ENCODE assay signal across 10 cellular contexts in genomic region chr3:116767726-116768125, GRCh38. TPM values are rescaled to one million over a fixed set of nuclear protein-coding genes. Genes with fewer than 3 reads are reported as not detected.
"Had no signal": no experiment of that assay in that cellular context is flagged by ENCODE, and none has a peak within 500 bp of the region (broad histone marks: within the 10 kb centered on the region; RNA-seq: fewer than 3 reads in every experiment).

No MANE protein-coding gene starts in this region.

- H3K27ac ChIP-seq: HL-60 had no signal

- FAIRE-seq: HepG2, HTR-8/SVneo, K562 had no signal

- DNase-seq: IMR-90, KBM-7, KG1 had no signal

- H3K4me3 ChIP-seq: K562 had no signal

- ATAC-seq: HepG2, K562 had no signal

RNA-seq across cellular contexts. Expression of gene TUSC7, which starts 58.1 kb away (rescaled TPM):
- total RNA-seq: HepG2, HT-29, HT1080, IMR-90, K562 had no signal
- polyA plus RNA-seq: HepG2, IgD-negative memory B cell, IMR-90, K562 had no signal
